Comparison of ENCODE assay signal across 12 cellular contexts in genomic region chr4:1534076-1534872, GRCh38.
"Had no signal": no experiment of that assay in that cellular context is flagged by ENCODE, and none has a peak within 500 bp of the region (broad histone marks: within the 10 kb centered on the region; RNA-seq: fewer than 3 reads in every experiment).

No MANE protein-coding gene starts in this region.

- H3K27ac ChIP-seq: ascending aorta, stomach, thoracic aorta had no signal

- H3K9me3 ChIP-seq: ascending aorta, stomach, thoracic aorta had no signal

- H3K4me1 ChIP-seq: ascending aorta had no signal

- DNase-seq: activated naive CD4-positive, alpha-beta T cell; activated naive CD8-positive, alpha-beta T cell treated with anti-CD3 and anti-CD28 coated beads, Interleukin-2, amount 50 U/mL, for 24 hours; activated T-cell treated with anti-CD3 and anti-CD28 coated beads for 4 hours; hypothalamus; stomach; T-cell; T-helper 9 cell had no signal

- H3K4me3 ChIP-seq: ascending aorta, lung, stomach, thoracic aorta had no signal

- ATAC-seq: activated CD4-positive, CD25-positive, alpha-beta regulatory T cell treated with anti-CD3 and anti-CD28 coated beads, Interleukin-2, amount 50 U/mL, for 24 hours; activated naive CD8-positive, alpha-beta T cell treated with anti-CD3 and anti-CD28 coated beads, Interleukin-2, amount 50 U/mL, for 24 hours; esophagus mucosa; T-cell had no signal

- H3K36me3 ChIP-seq: ascending aorta, stomach, thoracic aorta had no signal

- H3K27me3 ChIP-seq: ascending aorta had no signal
